Comparison of ENCODE assay signal across 8 cellular contexts in genomic region chr1:46244656-46245371, GRCh38. TPM values are rescaled to one million over a fixed set of nuclear protein-coding genes. Genes with fewer than 3 reads are reported as not detected.
DNase-seq lines count a peak whose midpoint lies in the region; ATAC-seq and TF ChIP-seq lines count a peak whose summit lies in the region.

No MANE protein-coding gene starts in this region.

- POLR2A ChIA-PET in IMR-90 (lab: Charles Lee; ENCODE audit: unreplicated experiment) = interaction anchor here (0.5 kb wide), 1 partner anchor 12 kb away, joined by 11 read pairs; no protein-coding TSS in a partner anchor

- H3K4me3 ChIP-seq in IMR-90 (ENCODE audit: insufficient read depth, low read depth, low read length) = no peak overlapping the region
- no peak overlapping the region for H3K4me3 ChIP-seq in astrocyte of the cerebellum (ENCODE audit: low read depth, low read length)

- no TSS peak for BruUV-seq in IMR-90 (replicated peaks; lab: Mats Ljungman, UMichigan)

- H2AFZ ChIP-seq in IMR-90 (replicated peaks; ENCODE audit: low read length, poor library complexity) = peak overlapping the region; percentile 68

- ATAC-seq in IMR-90 (ENCODE audit: low read depth) (no peak), GM19351 (IDR thresholded peaks at IDR 0.05; ENCODE audit: unreplicated experiment) (no peak), GM18502 (IDR thresholded peaks at IDR 0.05; ENCODE audit: poor library complexity, unreplicated experiment) (no peak)

- intact Hi-C loops in IMR-90 (cut with micrococcal nuclease) = no loop called here

- TF ChIP-seq POLR2A in IMR-90 (IDR thresholded peaks at IDR 0.05; ENCODE audit: low read depth, low read length) = no peak

- no peak overlapping the region for H3K23ac ChIP-seq in IMR-90 (ENCODE audit: low read depth, low read length)

- TF ChIP-seq RAD21 in IMR-90 (IDR thresholded peaks at IDR 0.05; ENCODE audit: low read length) = no peak

- peaks cover 7% of the 10 kb centered on the region; the same call in 1 of the 2 replicates for H3K9me1 ChIP-seq in IMR-90 (ENCODE audit: insufficient read depth, low read length)

- peaks cover 13 to 23% of the 10 kb centered on the region in 2 experiments; a peak in 3 of 4 replicates for H3K79me1 ChIP-seq in IMR-90 (ENCODE audit: low read depth in 1 of 2, low read length in 2 of 2)

- peaks cover 3% of the 10 kb centered on the region; the same call in 1 of the 2 replicates for H3K4me1 ChIP-seq in IMR-90 (ENCODE audit: control insufficient read depth, insufficient read depth, low read length)

- no peak overlapping the region for H4K91ac ChIP-seq in IMR-90 (ENCODE audit: insufficient read depth, low read depth, low read length)

- H4K8ac ChIP-seq in IMR-90 (ENCODE audit: low read depth in 2 of 2, low read length in 2 of 2) = no peak overlapping the region

- no peak overlapping the region for H3K9ac ChIP-seq in IMR-90 (ENCODE audit: low read depth, low read length)

- no peaks in the 10 kb centered on the region for H4K20me1 ChIP-seq in IMR-90 (ENCODE audit: insufficient read depth, low read length)

- H3K36me3 ChIP-seq in IMR-90 (ENCODE audit: control insufficient read depth, insufficient read depth, low read length) = no peaks in the 10 kb centered on the region

- no peak overlapping the region for H2BK15ac ChIP-seq in IMR-90 (ENCODE audit: low read depth, low read length)

- peak; percentile 42 for TF ChIP-seq CTCF in IMR-90 (conservative IDR thresholded peaks at IDR 0.05; ENCODE audit: low read depth, low read length)
- TF ChIP-seq CTCF in astrocyte of the cerebellum (IDR thresholded peaks at IDR 0.05; ENCODE audit: low read depth, low read length, missing control alignments) = peak; percentile 34
- TF ChIP-seq CTCF in nephron (IDR thresholded peaks at IDR 0.05; ENCODE audit: unreplicated experiment in 3 of 3) = peak in 2 of 3 experiments; percentile 10 to 33

- H3K4me2 ChIP-seq in IMR-90 (ENCODE audit: low read depth, low read length) = no peak overlapping the region

- H3K27me3 Mint-ChIP-seq in nephron (ENCODE audit: low read depth) = no peaks in the 10 kb centered on the region

- no peaks in the 10 kb centered on the region for H3K9me3 ChIP-seq in IMR-90 (ENCODE audit: control insufficient read depth, insufficient read depth, low read length)

- H3K14ac ChIP-seq in IMR-90 (replicated peaks; ENCODE audit: low read depth, low read length) = no peak overlapping the region

- no peak overlapping the region for H3K56ac ChIP-seq in IMR-90 (ENCODE audit: extremely low read depth, insufficient read depth, low read length)

- dilution Hi-C loops in IMR-90 (cut with HindIII; ENCODE audit: low sequenced_read_pairs, unreplicated experiment) = no loop called here

- no peak overlapping the region for H2BK120ac ChIP-seq in IMR-90 (ENCODE audit: low read depth, low read length)

- no peak overlapping the region for H3K4me3 Mint-ChIP-seq in nephron

- in situ Hi-C loops in IMR-90 (cut with MboI; ENCODE audit: low sequenced_read_pairs) = no loop called here
- in situ Hi-C loops in astrocyte of the cerebellum (cut with HindIII; ENCODE audit: low sequenced_read_pairs) = no loop called here

- no peak overlapping the region for H2AK5ac ChIP-seq in IMR-90 (ENCODE audit: low read depth, low read length)

- H3K4me1 Mint-ChIP-seq in nephron = peaks cover 14% of the 10 kb centered on the region

- H3K18ac ChIP-seq in IMR-90 (ENCODE audit: low read depth, low read length) = no peak overlapping the region

- peak; percentile 39 for DNase-seq in SIG-M5 treated with dmso at 0.1 percent for 504 hours (lab: John Stamatoyannopoulos, UW; ENCODE audit: unreplicated experiment)
- no peak for DNase-seq in SIG-M5 (lab: John Stamatoyannopoulos, UW)
- DNase-seq in IMR-90 = peak; percentile 5
- no peak for DNase-seq in astrocyte of the cerebellum (ENCODE audit: low read depth)
- DNase-seq in stimulated activated CD4-positive, alpha-beta T cell treated with anti-CD3 and anti-CD28 coated beads, Interleukin-1b, Interleukin-23, amount 100 ng/mL, for 48 hours = no peak

- peaks cover 4% of the 10 kb centered on the region for H3K36me3 Mint-ChIP-seq in nephron (ENCODE audit: low read depth)

- H2BK20ac ChIP-seq in IMR-90 (ENCODE audit: low read depth, low read length) = no peak overlapping the region

- CTCF ChIA-PET in IMR-90 (lab: Yijun Ruan, JAX) = interaction anchor here (0.6 to 2.3 kb wide), 11 partner anchors 8 to 882 kb away, joined by 3 to 14 read pairs (median 6); no protein-coding TSS in a partner anchor

- H4K5ac ChIP-seq in IMR-90 (ENCODE audit: low read depth, low read length) = no peak overlapping the region

- no peak overlapping the region for H3K4ac ChIP-seq in IMR-90 (ENCODE audit: low read depth, low read length)

- no CpG with 5 or more reads among the region's 3 CpGs for WGBS in IMR-90 (ENCODE audit: extremely low coverage in 2 of 2, insufficient read length in 1 of 2), 2 experiments

- H2BK5ac ChIP-seq in IMR-90 (ENCODE audit: low read depth, low read length, poor library complexity, severe bottlenecking) = no peak overlapping the region

- peak overlapping the region in 1 of 3 experiments; percentile 15 for H3K27ac Mint-ChIP-seq in nephron

- no peaks in the 10 kb centered on the region for H3K27me3 ChIP-seq in IMR-90 (ENCODE audit: control insufficient read depth, insufficient read depth, low read length)

- H2AK9ac ChIP-seq in IMR-90 (replicated peaks; ENCODE audit: low read depth, low read length, poor library complexity) = no peak overlapping the region

- no peak overlapping the region for H3K27ac ChIP-seq in IMR-90 (ENCODE audit: insufficient read depth, low read length)

- H3K9me3 Mint-ChIP-seq in nephron = peaks cover 5% of the 10 kb centered on the region

TF ChIP-seq in IMR-90, 13 proteins besides CTCF, POLR2A, EP300 and RAD21:
- TF ChIP-seq SMC3 (IDR thresholded peaks at IDR 0.05; ENCODE audit: low read depth, low read length) (peak; percentile 41), MAZ (IDR thresholded peaks at IDR 0.05; ENCODE audit: borderline replicate concordance, low read depth, low read length) (no peak)
TF ChIP-seq in IMR-90: peak in this region for 1.

RNA-seq across cellular contexts. Expression of gene RAD54L, which starts 2.7 kb away (rescaled TPM):
- 4.7 and 4.8 TPM in 2 replicates for total RNA-seq in IMR-90 (2012; rRNA removed)
- polyA plus RNA-seq in IMR-90 (2012; rRNA removed) = 10.6 and 10.7 TPM in 2 replicates
- polyA plus RNA-seq in IMR-90 (2012; cell fraction: cytosol; rRNA removed) = 4.1 and 9.9 TPM in 2 replicates
- polyA plus RNA-seq in IMR-90 (2012; cell fraction: nucleus; rRNA removed; ENCODE audit: low replicate concordance) = 20.5 and 33.8 TPM in 2 replicates

RNA-seq across cellular contexts. Expression of gene LURAP1, which starts 41.7 kb away (rescaled TPM):
- total RNA-seq in IMR-90 (2012; rRNA removed) = 2.5 TPM in 2 replicates
- polyA plus RNA-seq in IMR-90 (2012; rRNA removed) = 2.5 and 2.9 TPM in 2 replicates
- polyA plus RNA-seq in IMR-90 (2012; cell fraction: cytosol; rRNA removed) = 2.5 and 4.7 TPM in 2 replicates
- 3.3 and 3.6 TPM in 2 replicates for polyA plus RNA-seq in IMR-90 (2012; cell fraction: nucleus; rRNA removed; ENCODE audit: low replicate concordance)

RNA-seq across cellular contexts. Expression of gene POMGNT1, which starts 46.6 kb away (rescaled TPM):
- 45.3 and 54.8 TPM in 2 replicates for total RNA-seq in IMR-90 (2012; rRNA removed)
- 65.3 and 65.8 TPM in 2 replicates for polyA plus RNA-seq in IMR-90 (2012; rRNA removed)
- polyA plus RNA-seq in IMR-90 (2012; cell fraction: cytosol; rRNA removed) = 44.6 and 61.9 TPM in 2 replicates
- polyA plus RNA-seq in IMR-90 (2012; cell fraction: nucleus; rRNA removed; ENCODE audit: low replicate concordance) = 135 and 140 TPM in 2 replicates

RNA-seq across cellular contexts. Expression of gene LRRC41, which starts 58.6 kb away (rescaled TPM):
- total RNA-seq in IMR-90 (2012; rRNA removed) = 62.5 and 67.6 TPM in 2 replicates
- 81.1 and 83.2 TPM in 2 replicates for polyA plus RNA-seq in IMR-90 (2012; rRNA removed)
- polyA plus RNA-seq in IMR-90 (2012; cell fraction: cytosol; rRNA removed) = 53.0 and 85.3 TPM in 2 replicates
- 102 and 130 TPM in 2 replicates for polyA plus RNA-seq in IMR-90 (2012; cell fraction: nucleus; rRNA removed; ENCODE audit: low replicate concordance)

RNA-seq across cellular contexts. Expression of gene UQCRH, which starts 58.7 kb away (rescaled TPM):
- 347 and 738 TPM in 2 replicates for total RNA-seq in IMR-90 (2012; rRNA removed)
- polyA plus RNA-seq in IMR-90 (2012; rRNA removed) = 535 and 736 TPM in 2 replicates
- 166 and 447 TPM in 2 replicates for polyA plus RNA-seq in IMR-90 (2012; cell fraction: cytosol; rRNA removed)
- polyA plus RNA-seq in IMR-90 (2012; cell fraction: nucleus; rRNA removed; ENCODE audit: low replicate concordance) = 31.1 and 246 TPM in 2 replicates

Comparison
In these comparisons a context has a peak if more than half of its experiments do, and no peak if none do; other contexts are left out.
1. DNase-seq: peak in SIG-M5 treated with dmso at 0.1 percent for 504 hours (single experiment) and IMR-90 (single experiment); none in SIG-M5 (single experiment), astrocyte of the cerebellum (single experiment) and stimulated activated CD4-positive, alpha-beta T cell treated with anti-CD3 and anti-CD28 coated beads, Interleukin-1b, Interleukin-23, amount 100 ng/mL, for 48 hours (single experiment).
2. Peak in every context shown above with its lines, with median percentiles within 50 percentile points of each other: CTCF ChIP-seq.